In the genomic region with DNA sequence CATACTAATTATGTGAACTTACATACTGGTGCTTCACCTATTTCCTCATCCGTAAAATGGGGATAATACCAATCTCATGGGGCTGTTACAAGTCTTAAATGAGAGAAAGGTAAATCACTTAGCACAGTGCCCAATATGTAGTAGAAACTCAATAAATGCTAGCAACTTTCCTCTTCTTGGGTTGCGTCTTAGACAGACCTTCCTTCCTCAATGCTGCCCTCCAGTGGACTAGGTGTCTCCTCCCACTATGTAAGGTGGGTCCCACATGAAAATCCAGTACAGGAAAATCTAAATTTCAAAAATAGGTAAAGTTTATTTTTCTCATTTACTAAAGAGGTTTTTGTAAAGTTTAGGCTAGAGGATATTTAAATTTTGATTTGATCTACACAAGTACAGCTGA, we compare ENCODE assay signal across 9 cellular contexts. TPM values are rescaled to one million over a fixed set of nuclear protein-coding genes. Genes with fewer than 3 reads are reported as not detected.
DNase-seq lines count a peak whose midpoint lies in the region; ATAC-seq, FAIRE-seq and TF ChIP-seq lines count a peak whose summit lies in the region.
"Had no signal": no experiment of that assay in that cellular context is flagged by ENCODE, and none has a peak within 500 bp of the region (broad histone marks: within the 10 kb centered on the region; RNA-seq: fewer than 3 reads in every experiment).

No MANE protein-coding gene starts in this region.

- H3K36me3 ChIP-seq in HCT116 (ENCODE audit: control insufficient read depth in 1 of 2, insufficient read depth in 2 of 2, low read length in 2 of 2), result no peaks in the 10 kb centered on the region
- peaks cover 34% of the 10 kb centered on the region; the same call in 1 of the 2 replicates for H3K36me3 ChIP-seq in PC-9 (ENCODE audit: low read depth)
- peaks cover 2 to 5% of the 10 kb centered on the region in 2 donors for H3K36me3 ChIP-seq in kidney (ENCODE audit: control insufficient read depth in 1 of 2, insufficient read depth in 2 of 2, low read length in 2 of 2)

- RAD21 ChIA-PET in HCT116 (lab: Charles Lee; ENCODE audit: low non-redundant PET in 1 of 2, low total read pairs in 2 of 2, uncharacterized antibody in 2 of 2, unreplicated experiment in 2 of 2), result no interaction called here

- DNase-seq in NCI-H1092 treated with DMSO at 0.1 percent for 48 hours (lab: John Stamatoyannopoulos, UW) (peak; percentile 43), NCI-H1092 (lab: John Stamatoyannopoulos, UW) (no peak), HCT116 (ENCODE audit: low read depth, low spot score) (no peak), PC-9 (peak in 1 of 2 experiments; percentile 18), kidney (no peak)
- DNase-seq in activated naive CD4-positive, alpha-beta T cell treated with anti-CD3 and anti-CD28 coated beads, Interleukin-2, amount 50 U/mL, for 16 hours, result peak; percentile 52
- DNase-seq in stimulated activated naive CD8-positive, alpha-beta T cell treated with anti-CD3 and anti-CD28 coated beads, Interleukin-15, Interleukin-2, amounts not matched to agents 100 U/mL and 50 U/mL, for 24 hours, result peak; percentile 51

- H3K9ac ChIP-seq in HCT116 (ENCODE audit: low read length) (no peak overlapping the region), kidney (ENCODE audit: low read length in 2 of 2) (no peak overlapping the region)

- H3K79me2 ChIP-seq in HCT116 (ENCODE audit: insufficient read depth, low read length) (no peaks in the 10 kb centered on the region), PC-9 (ENCODE audit: low read depth) (no peaks in the 10 kb centered on the region)

- peak; percentile 80 for FAIRE-seq in kidney (lab: Jason Lieb, UNC)
- FAIRE-seq: endometrium had no signal

- no peak for TF ChIP-seq POLR2A in HCT116 (IDR thresholded peaks at IDR 0.05; ENCODE audit: borderline replicate concordance, extremely low read depth, insufficient read depth, insufficient read length)

- H3K27me3 ChIP-seq in HCT116 (ENCODE audit: insufficient read depth, low read length) (no peaks in the 10 kb centered on the region), PC-9 (ENCODE audit: insufficient read depth, low read depth) (no peaks in the 10 kb centered on the region)

- no peaks in the 10 kb centered on the region for H3K4me1 ChIP-seq in HCT116 (ENCODE audit: control insufficient read depth in 1 of 2, insufficient read depth in 2 of 2, low read length in 2 of 2)
- no peaks in the 10 kb centered on the region for H3K4me1 ChIP-seq in PC-9 (replicated peaks; ENCODE audit: insufficient read depth)
- H3K4me1 ChIP-seq in kidney (ENCODE audit: control insufficient read depth in 1 of 2, insufficient read depth in 1 of 2, low read depth in 1 of 2, low read length in 2 of 2), result no peaks in the 10 kb centered on the region

- peak; percentile 27 to 54 (median 53); a peak in 5 of 6 replicates for TF ChIP-seq CTCF in HCT116 (IDR thresholded peaks at IDR 0.05 in 2 of 3, conservative IDR thresholded peaks at IDR 0.05 in 1 of 3; ENCODE audit: borderline replicate concordance in 1 of 3, insufficient read depth in 1 of 3, low read depth in 2 of 3, low read length in 2 of 3)
- TF ChIP-seq CTCF in PC-9 (conservative IDR thresholded peaks at IDR 0.05), result peak; percentile 68
- peak; percentile 52 for TF ChIP-seq CTCF in kidney (IDR thresholded peaks at IDR 0.05; ENCODE audit: borderline replicate concordance, extremely low read depth, insufficient read depth)

- ATAC-seq in HCT116 (peak; percentile 78), GM19455 (IDR thresholded peaks at IDR 0.05; ENCODE audit: unreplicated experiment) (no peak)
- ATAC-seq in stimulated activated naive CD8-positive, alpha-beta T cell treated with anti-CD3 and anti-CD28 coated beads, Interleukin-15, Interleukin-2, amounts not matched to agents 100 U/mL and 50 U/mL, for 24 hours, result peak; percentile 80

- H2AFZ ChIP-seq in HCT116 (ENCODE audit: low read depth, low read length, poor library complexity, severe bottlenecking) (no peak overlapping the region), PC-9 (no peak overlapping the region)

- no peak overlapping the region for H3K27ac ChIP-seq in HCT116 (ENCODE audit: low read depth, low read length)
- no peak overlapping the region for H3K27ac ChIP-seq in PC-9
- H3K27ac ChIP-seq in kidney (ENCODE audit: low read depth in 2 of 2, low read length in 2 of 2), result no peak overlapping the region

- H3K9me3 ChIP-seq in HCT116 (ENCODE audit: control insufficient read depth in 1 of 2, insufficient read depth in 1 of 2, low read depth in 1 of 2, low read length in 2 of 2), result no peaks in the 10 kb centered on the region
- no peaks in the 10 kb centered on the region for H3K9me3 ChIP-seq in PC-9 (ENCODE audit: insufficient read depth, low read depth)
- no peaks in the 10 kb centered on the region for H3K9me3 ChIP-seq in kidney (ENCODE audit: control insufficient read depth in 1 of 2, low read length in 2 of 2)

- no peak overlapping the region for H3K4me2 ChIP-seq in HCT116 (ENCODE audit: low read length)
- H3K4me2 ChIP-seq in PC-9, result no peak overlapping the region

- H3K9me2 ChIP-seq in HCT116 (ENCODE audit: insufficient read depth) (no peaks in the 10 kb centered on the region), PC-9 (ENCODE audit: insufficient read depth) (no peaks in the 10 kb centered on the region)

- intact Hi-C loops in HCT116 (cut with micrococcal nuclease), result loop anchor here (2.0 kb wide), 1 partner anchor 218 kb away; no protein-coding TSS in a partner anchor
- intact Hi-C loops in PC-9 (cut with micrococcal nuclease; ENCODE audit: unreplicated experiment), result loop anchor here (1.0 to 10.0 kb wide), 5 partner anchors 64 to 238 kb away; no protein-coding TSS in a partner anchor
- intact Hi-C loops in kidney (cut with DNase I), result no loop called here

- H3K4me3 ChIP-seq in HCT116 (replicated peaks in 1 of 2; ENCODE audit: low read depth in 1 of 2, low read length in 2 of 2) (no peak overlapping the region), PC-9 (no peak overlapping the region), kidney (ENCODE audit: low read length in 2 of 2) (no peak overlapping the region)

- no TSS peak for BruUV-seq in HCT116 (replicated peaks; lab: Mats Ljungman, UMichigan)
- BruUV-seq in PC-9 (replicated peaks; lab: Mats Ljungman, UMichigan), result no TSS peak

- POLR2A ChIA-PET in HCT116 (lab: Charles Lee) (no interaction called here), PC-9 (lab: Charles Lee; ENCODE audit: unreplicated experiment) (interaction anchor here (0.6 to 0.7 kb wide), 2 partner anchors 231 to 505 kb away, joined by 3 to 4 read pairs; no protein-coding TSS in a partner anchor)

- TF ChIP-seq RAD21 in HCT116 (IDR thresholded peaks at IDR 0.05; ENCODE audit: low read depth), result peak; percentile 30; the same call in 1 of the 2 replicates

- H3F3A ChIP-seq in PC-9 (ENCODE audit: insufficient read depth, low read depth), result peaks cover 4% of the 10 kb centered on the region; the same call in 1 of the 2 replicates

- H4K20me1 ChIP-seq in HCT116 (ENCODE audit: insufficient read depth) (no peaks in the 10 kb centered on the region), PC-9 (ENCODE audit: insufficient read depth) (peaks cover 14% of the 10 kb centered on the region; the same call in 1 of the 2 replicates)

- CTCF ChIA-PET in HCT116 (lab: Charles Lee), result interaction anchor here (1.2 kb wide), 1 partner anchor 21 kb away, joined by 3 read pairs; no protein-coding TSS in a partner anchor
- CTCF ChIA-PET in PC-9 (lab: Charles Lee), result interaction anchor here (0.6 to 1.2 kb wide), 4 partner anchors 26 to 379 kb away, joined by 3 to 13 read pairs (median 3); no protein-coding TSS in a partner anchor

TF ChIP-seq in HCT116, 20 proteins besides CTCF, POLR2A, EP300 and RAD21:
- TF ChIP-seq EZH2 (IDR thresholded peaks at IDR 0.05), result no peak
- TF ChIP-seq ZNF274 (IDR thresholded peaks at IDR 0.05; ENCODE audit: low read depth, low read length), result no peak
- no peak for TF ChIP-seq ZFX (IDR thresholded peaks at IDR 0.05)
- TF ChIP-seq MAX (IDR thresholded peaks at IDR 0.05), result no peak
- no peak for TF ChIP-seq ZBTB33 (IDR thresholded peaks at IDR 0.05; ENCODE audit: extremely low read depth, insufficient replicate concordance, low read length)
- TF ChIP-seq EGR1 (IDR thresholded peaks at IDR 0.05; ENCODE audit: low read depth), result no peak
- TF ChIP-seq JUND (IDR thresholded peaks at IDR 0.05), result no peak
- TF ChIP-seq SP1 (IDR thresholded peaks at IDR 0.05; ENCODE audit: low read depth), result no peak
- TF ChIP-seq SRF (IDR thresholded peaks at IDR 0.05; ENCODE audit: low read depth), result no peak
- TF ChIP-seq POLR2AphosphoS5 (IDR thresholded peaks at IDR 0.05; ENCODE audit: low read depth, low read length), result no peak
TF ChIP-seq in HCT116: peak in this region for 0.

RNA-seq across cellular contexts. Expression of gene ZDHHC9, which starts 20.6 kb away (rescaled TPM):
- total RNA-seq in HCT116 (2021; ENCODE audit: unreplicated experiment), result 18.9 TPM
- polyA plus RNA-seq in HCT116 (2012), result 14.1 and 14.3 TPM in 2 replicates
- 84.2 and 108 TPM in 2 replicates for total RNA-seq in PC-9 (2021)
- 31.4 TPM for total RNA-seq in kidney
- 24.5 TPM for polyA plus RNA-seq in kidney (ENCODE audit: insufficient read depth, low read depth, low replicate concordance)

RNA-seq across cellular contexts. Expression of gene SASH3, which starts 43.4 kb away (rescaled TPM):
- 0.42 TPM for total RNA-seq in HCT116 (2021; ENCODE audit: unreplicated experiment)
- not detected in 2 replicates for polyA plus RNA-seq in HCT116 (2012)
- not detected in 2 replicates for total RNA-seq in PC-9 (2021)
- total RNA-seq in kidney, result 18.3 TPM
- 1.9 TPM for polyA plus RNA-seq in kidney (ENCODE audit: insufficient read depth, low read depth, low replicate concordance)

Comparison
In these comparisons a context has a peak if more than half of its experiments do, and no peak if none do; other contexts are left out.
1. DNase-seq: peak in NCI-H1092 treated with DMSO at 0.1 percent for 48 hours (single experiment), activated naive CD4-positive, alpha-beta T cell treated with anti-CD3 and anti-CD28 coated beads, Interleukin-2, amount 50 U/mL, for 16 hours (single experiment) and stimulated activated naive CD8-positive, alpha-beta T cell treated with anti-CD3 and anti-CD28 coated beads, Interleukin-15, Interleukin-2, amounts not matched to agents 100 U/mL and 50 U/mL, for 24 hours (single experiment); none in NCI-H1092 (single experiment), HCT116 (single experiment) and kidney (single experiment).
2. RNA of gene SASH3, which starts 43.4 kb away (total RNA-seq): 18.3 TPM in kidney (single experiment); 0.42 TPM in HCT116 (single experiment) and not detected in PC-9; every median in the first group is over 10 times any median in the second.
3. Peak in every context shown above with its lines, with median percentiles within 50 percentile points of each other: CTCF ChIP-seq.